In the genomic region with DNA sequence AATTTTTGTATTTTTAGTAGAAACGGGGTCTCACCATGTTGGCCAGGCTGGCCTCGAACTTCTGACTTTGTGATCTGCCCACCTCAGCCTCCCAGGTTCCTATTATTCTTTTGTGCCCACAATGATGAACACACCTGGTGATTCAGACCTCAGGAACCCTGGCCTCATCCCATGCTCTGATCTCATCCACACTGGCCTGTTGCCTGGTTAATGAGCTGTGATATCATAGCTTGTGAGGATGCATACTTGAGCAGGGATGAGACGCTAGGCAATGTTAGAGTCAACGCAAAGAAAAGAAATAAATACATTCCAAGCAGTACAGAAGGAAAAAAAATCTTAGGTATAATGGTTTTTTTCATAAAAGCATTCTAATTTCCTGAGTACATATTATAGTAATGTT, we compare ENCODE assay signal across 17 cellular contexts.
A peak's percentile ranks its signal among the peaks of the same experiment; 100 is the strongest.
DNase-seq lines count a peak whose midpoint lies in the region; ATAC-seq, FAIRE-seq and TF ChIP-seq lines count a peak whose summit lies in the region.
"Had no signal": no experiment of that assay in that cellular context is flagged by ENCODE, and none has a peak within 500 bp of the region (broad histone marks: within the 10 kb centered on the region; RNA-seq: fewer than 3 reads in every experiment).

No MANE protein-coding gene starts in this region.

- no peak for TF ChIP-seq POLR2A in stomach (IDR thresholded peaks at IDR 0.05)

- H3K4me1 ChIP-seq in astrocyte (ENCODE audit: insufficient read depth, low read length) (no peaks in the 10 kb centered on the region), stomach (no peaks in the 10 kb centered on the region)
- H3K4me1 ChIP-seq: gastroesophageal sphincter had no signal

- peaks cover 3% of the 10 kb centered on the region for H3K9me3 Mint-ChIP-seq in astrocyte (ENCODE audit: unreplicated experiment)

- H3K9me3 ChIP-seq in astrocyte (ENCODE audit: insufficient read depth, low read depth, low read length) (no peaks in the 10 kb centered on the region), stomach (no peaks in the 10 kb centered on the region)
- H3K9me3 ChIP-seq: gastroesophageal sphincter, mucosa of descending colon, ovary had no signal

- H3K4me3 ChIP-seq in astrocyte (ENCODE audit: insufficient read depth, low read depth, low read length), result no peak overlapping the region
- H3K4me3 ChIP-seq in kidney epithelial cell (ENCODE audit: low read depth, low read length), result no peak overlapping the region
- H3K4me3 ChIP-seq in stomach, result no peak overlapping the region
- H3K4me3 ChIP-seq in H7 (ENCODE audit: insufficient read depth, low read depth, low read length), result no peak overlapping the region
- H3K4me3 ChIP-seq: gastroesophageal sphincter, mucosa of descending colon, ovary, smooth muscle cell had no signal

- no peak overlapping the region for H3K4me3 Mint-ChIP-seq in astrocyte (ENCODE audit: unreplicated experiment)
- H3K4me3 Mint-ChIP-seq: B cell; stimulated activated naive CD8-positive, alpha-beta T cell treated with anti-CD3 and anti-CD28 coated beads, Interleukin-15, Interleukin-2, amounts not matched to agents 100 ng/mL and 50 ng/mL, for 24 hours had no signal

- no peak for TF ChIP-seq CTCF in astrocyte (IDR thresholded peaks at IDR 0.05; ENCODE audit: insufficient read depth, low read depth, low read length)
- TF ChIP-seq CTCF in kidney epithelial cell (IDR thresholded peaks at IDR 0.05; ENCODE audit: insufficient read depth, low read length, poor library complexity, severe bottlenecking), result no peak
- TF ChIP-seq CTCF in stomach (IDR thresholded peaks at IDR 0.05), result no peak

- no peak for FAIRE-seq in astrocyte (lab: Jason Lieb, UNC)

- no peaks in the 10 kb centered on the region for H4K20me1 ChIP-seq in astrocyte (ENCODE audit: insufficient read depth, low read length)

- WGBS in stomach, 5 donors, result 75 to 93% (median 89%) methylated on average over 4 of the region's 4 CpGs

- H3K27me3 ChIP-seq in astrocyte (ENCODE audit: insufficient read depth, low read length), result no peaks in the 10 kb centered on the region
- no peaks in the 10 kb centered on the region for H3K27me3 ChIP-seq in kidney epithelial cell (ENCODE audit: control insufficient read depth, insufficient read depth, low read length)
- no peaks in the 10 kb centered on the region for H3K27me3 ChIP-seq in stomach
- H3K27me3 ChIP-seq in H7 (ENCODE audit: control insufficient read depth, insufficient read depth, low read length), result no peaks in the 10 kb centered on the region
- H3K27me3 ChIP-seq: gastroesophageal sphincter, ovary had no signal

- ATAC-seq in GM21723 (IDR thresholded peaks at IDR 0.05; ENCODE audit: unreplicated experiment) (no peak), sciatic nerve (no peak)
- ATAC-seq: gastroesophageal sphincter, mucosa of descending colon had no signal

- H3K27ac Mint-ChIP-seq in astrocyte (ENCODE audit: unreplicated experiment), result peak overlapping the region; percentile 58
- H3K27ac Mint-ChIP-seq: B cell; stimulated activated naive CD8-positive, alpha-beta T cell treated with anti-CD3 and anti-CD28 coated beads, Interleukin-15, Interleukin-2, amounts not matched to agents 100 ng/mL and 50 ng/mL, for 24 hours had no signal

- H3K4me1 Mint-ChIP-seq in astrocyte (ENCODE audit: low read depth, unreplicated experiment), result no peaks in the 10 kb centered on the region
- H3K4me1 Mint-ChIP-seq: B cell had no signal

- H2AFZ ChIP-seq in astrocyte (ENCODE audit: low read depth, low read length), result no peak overlapping the region

- H3K9ac ChIP-seq in astrocyte (ENCODE audit: low read length), result no peak overlapping the region

- no peaks in the 10 kb centered on the region for H3K79me2 ChIP-seq in astrocyte (ENCODE audit: insufficient read depth, low read length)

- H3K36me3 ChIP-seq in astrocyte (ENCODE audit: insufficient read depth, low read length), result no peaks in the 10 kb centered on the region
- no peaks in the 10 kb centered on the region for H3K36me3 ChIP-seq in kidney epithelial cell (ENCODE audit: control insufficient read depth, insufficient read depth, low read length)
- H3K36me3 ChIP-seq in stomach, result no peaks in the 10 kb centered on the region
- no peaks in the 10 kb centered on the region for H3K36me3 ChIP-seq in H7 (replicated peaks; ENCODE audit: control insufficient read depth, insufficient read depth, low read length)
- H3K36me3 ChIP-seq: gastroesophageal sphincter, ovary had no signal

- H3K27me3 Mint-ChIP-seq in astrocyte (ENCODE audit: low read depth, unreplicated experiment), result no peaks in the 10 kb centered on the region

- H3K4me2 ChIP-seq in astrocyte (ENCODE audit: low read length), result no peak overlapping the region
- H3K4me2 ChIP-seq: smooth muscle cell had no signal

- H3K27ac ChIP-seq in astrocyte (ENCODE audit: low read depth, low read length), result no peak overlapping the region
- no peak overlapping the region for H3K27ac ChIP-seq in stomach
- H3K27ac ChIP-seq: gastroesophageal sphincter, ovary had no signal

- no peak for TF ChIP-seq EP300 in stomach (IDR thresholded peaks at IDR 0.05)

- intact Hi-C loops in stomach (cut with DNase I; ENCODE audit: low total_unique reads) (no loop called here), sciatic nerve (cut with DNase I) (no loop called here)

- H3K36me3 Mint-ChIP-seq in astrocyte (ENCODE audit: low read depth, unreplicated experiment), result no peaks in the 10 kb centered on the region

- DNase-seq in Daoy (ENCODE audit: low read depth) (peak; percentile 96), M059J (ENCODE audit: low read depth) (peak; percentile 88), astrocyte (ENCODE audit: low read depth) (peak; percentile 90), kidney epithelial cell (ENCODE audit: low read depth) (peak; percentile 84), stomach (no peak), H7 (no peak), sciatic nerve (ENCODE audit: low spot score) (no peak)
- DNase-seq: activated effector memory CD4-positive, alpha-beta T cell treated with Interleukin-2 at 50 U/mL for 16 hours; effector memory CD4-positive, alpha-beta T cell; mucosa of descending colon; NCI-H2107; ovary had no signal

Comparison
In these comparisons a context has a peak if more than half of its experiments do, and no peak if none do; other contexts are left out.
1. DNase-seq: peak in Daoy (single experiment), M059J (single experiment), astrocyte (single experiment) and kidney epithelial cell (single experiment); none in stomach (single experiment), H7 (single experiment) and sciatic nerve (single experiment).